Comparison of ENCODE assay signal across 28 cellular contexts in the genomic region with DNA sequence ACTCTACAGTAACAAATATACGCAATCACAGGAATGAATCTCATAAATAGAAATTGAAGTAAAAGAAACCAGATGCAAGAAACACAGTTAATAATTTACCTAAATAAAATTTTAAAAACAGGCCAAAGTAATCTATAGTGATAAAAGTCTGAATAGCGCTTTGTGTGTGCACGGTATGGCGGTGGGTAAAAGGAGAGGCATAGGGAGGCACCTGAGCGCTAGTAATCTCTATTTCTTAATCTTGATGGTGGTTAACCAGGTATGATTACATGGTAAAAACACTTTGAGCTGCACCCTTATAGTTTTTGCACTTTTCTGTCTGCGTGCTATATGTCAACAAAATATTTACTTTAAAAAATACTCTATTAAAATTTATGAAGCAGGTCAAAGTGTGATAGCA.
"Had no signal": no experiment of that assay in that cellular context is flagged by ENCODE, and none has a peak within 500 bp of the region (broad histone marks: within the 10 kb centered on the region; RNA-seq: fewer than 3 reads in every experiment).

No MANE protein-coding gene starts in this region.

- H3K4me3 ChIP-seq: stomach, suprapubic skin, testis, thoracic aorta, thyroid gland, tibial artery, tibial nerve, transverse colon, upper lobe of left lung, upper lobe of right lung, uterus, vagina had no signal

- H3K9me3 Mint-ChIP-seq: stimulated activated naive CD8-positive, alpha-beta T cell treated with anti-CD3 and anti-CD28 coated beads, Interleukin-15, Interleukin-2, amounts not matched to agents 100 ng/mL and 50 ng/mL, for 24 hours; type B pancreatic cell had no signal

- H3K4me1 ChIP-seq: suprapubic skin, testis, thyroid gland, tibial artery, tibial nerve, upper lobe of left lung, upper lobe of right lung, uterus, vagina had no signal

- H3K4me3 Mint-ChIP-seq: stimulated activated effector memory CD8-positive, alpha-beta T cell treated with anti-CD3 and anti-CD28 coated beads, Interleukin-12 subunit alpha, Interleukin-12 subunit beta, amount 100 ng/mL, for 72 hours; stimulated activated memory B cell treated with anti-CD40 and anti-IgM and Interleukin-4, amounts not matched to agents 10 μg/mL and 1 μg/mL and 100 μg/mL, for 72 hours; stimulated activated naive B cell treated with anti-CD40 and anti-IgM and Interleukin-4, amounts not matched to agents 10 μg/mL and 1 μg/mL and 100 μg/mL, for 72 hours; stimulated activated naive CD8-positive, alpha-beta T cell treated with anti-CD3 and anti-CD28 coated beads, Interleukin-15, amount 100 ng/mL, for 72 hours; stimulated activated naive CD8-positive, alpha-beta T cell treated with anti-CD3 and anti-CD28 coated beads, Interleukin-15, Interleukin-2, amounts not matched to agents 100 ng/mL and 50 ng/mL, for 24 hours; type B pancreatic cell had no signal

- H3K36me3 ChIP-seq: stomach, suprapubic skin, thoracic aorta, thyroid gland, tibial artery, tibial nerve, transverse colon, upper lobe of left lung, upper lobe of right lung, uterus, vagina had no signal

- H3K36me3 Mint-ChIP-seq: stimulated activated effector memory CD8-positive, alpha-beta T cell treated with anti-CD3 and anti-CD28 coated beads, Interleukin-12 subunit alpha, Interleukin-12 subunit beta, amount 100 ng/mL, for 72 hours; stimulated activated memory B cell treated with anti-CD40 and anti-IgM and Interleukin-4, amounts not matched to agents 10 μg/mL and 1 μg/mL and 100 μg/mL, for 72 hours; stimulated activated naive B cell treated with anti-CD40 and anti-IgM and Interleukin-4, amounts not matched to agents 10 μg/mL and 1 μg/mL and 100 μg/mL, for 72 hours; type B pancreatic cell had no signal

- H3K27ac Mint-ChIP-seq: stimulated activated effector memory CD8-positive, alpha-beta T cell treated with anti-CD3 and anti-CD28 coated beads, Interleukin-12 subunit alpha, Interleukin-12 subunit beta, amount 100 ng/mL, for 72 hours; stimulated activated memory B cell treated with anti-CD40 and anti-IgM and Interleukin-4, amounts not matched to agents 10 μg/mL and 1 μg/mL and 100 μg/mL, for 72 hours; stimulated activated naive B cell treated with anti-CD40 and anti-IgM and Interleukin-4, amounts not matched to agents 10 μg/mL and 1 μg/mL and 100 μg/mL, for 72 hours; stimulated activated naive CD8-positive, alpha-beta T cell treated with anti-CD3 and anti-CD28 coated beads, Interleukin-15, amount 100 ng/mL, for 72 hours; stimulated activated naive CD8-positive, alpha-beta T cell treated with anti-CD3 and anti-CD28 coated beads, Interleukin-15, Interleukin-2, amounts not matched to agents 100 ng/mL and 50 ng/mL, for 24 hours; type B pancreatic cell had no signal

- H3K27me3 ChIP-seq: stomach, suprapubic skin, testis, thyroid gland, tibial artery, tibial nerve, transverse colon, upper lobe of left lung, upper lobe of right lung, uterus, vagina had no signal

- H3K4me1 Mint-ChIP-seq: stimulated activated memory B cell treated with anti-CD40 and anti-IgM and Interleukin-4, amounts not matched to agents 10 μg/mL and 1 μg/mL and 100 μg/mL, for 72 hours; stimulated activated naive B cell treated with anti-CD40 and anti-IgM and Interleukin-4, amounts not matched to agents 10 μg/mL and 1 μg/mL and 100 μg/mL, for 72 hours had no signal

- H3K27me3 Mint-ChIP-seq: stimulated activated naive B cell treated with anti-CD40 and anti-IgM and Interleukin-4, amounts not matched to agents 10 μg/mL and 1 μg/mL and 100 μg/mL, for 72 hours; stimulated activated naive CD8-positive, alpha-beta T cell treated with anti-CD3 and anti-CD28 coated beads, Interleukin-15, amount 100 ng/mL, for 72 hours; stimulated activated naive CD8-positive, alpha-beta T cell treated with anti-CD3 and anti-CD28 coated beads, Interleukin-15, Interleukin-2, amounts not matched to agents 100 ng/mL and 50 ng/mL, for 24 hours; type B pancreatic cell had no signal

- FAIRE-seq: urothelium cell line had no signal

- ATAC-seq: stimulated activated effector memory CD8-positive, alpha-beta T cell treated with anti-CD3 and anti-CD28 coated beads, Interleukin-12 subunit alpha, Interleukin-12 subunit beta, amount 100 ng/mL, for 72 hours; stimulated activated memory B cell treated with anti-CD40 and anti-IgM and Interleukin-4, amounts not matched to agents 10 μg/mL and 1 μg/mL and 100 μg/mL, for 72 hours; stimulated activated naive B cell treated with anti-CD40 and anti-IgM and Interleukin-4, amounts not matched to agents 10 μg/mL and 1 μg/mL and 100 μg/mL, for 72 hours; stimulated activated naive CD8-positive, alpha-beta T cell treated with anti-CD3 and anti-CD28 coated beads, Interleukin-15, amount 100 ng/mL, for 72 hours; stimulated activated naive CD8-positive, alpha-beta T cell treated with anti-CD3 and anti-CD28 coated beads, Interleukin-15, Interleukin-2, amounts not matched to agents 100 U/mL and 50 U/mL, for 24 hours; upper lobe of right lung had no signal

- H3K9me3 ChIP-seq: stomach, suprapubic skin, testis, thoracic aorta, thyroid gland, tibial artery, tibial nerve, transverse colon, upper lobe of left lung, upper lobe of right lung, uterus, vagina had no signal

- H3K27ac ChIP-seq: stomach, suprapubic skin, testis, thoracic aorta, thyroid gland, tibial artery, tibial nerve, transverse colon, upper lobe of left lung, upper lobe of right lung, uterus, vagina had no signal

- DNase-seq: stimulated activated CD4-positive, alpha-beta T cell treated with anti-CD3 and anti-CD28 coated beads, Interleukin-2, amount 100 ng/mL, for 48 hours; stimulated activated CD4-positive, alpha-beta T cell treated with anti-CD3 and anti-CD28 coated beads, Interleukin-4, amount 100 ng/mL, for 24 hours; stimulated activated CD4-positive, alpha-beta T cell treated with anti-CD3 and anti-CD28 coated beads, Interleukin-4, amount 100 ng/mL, for 4 hours; stimulated activated CD8-positive, alpha-beta memory T cell treated with anti-CD3 and anti-CD28 coated beads, Interleukin-4, amount 100 ng/mL, for 48 hours; stimulated activated naive B cell treated with anti-CD40 and anti-IgM and Interleukin-4, amounts not matched to agents 10 μg/mL and 1 μg/mL and 100 μg/mL, for 72 hours; stimulated activated naive CD4-positive, alpha-beta T cell; stimulated activated naive CD4-positive, alpha-beta T cell treated with Interleukin-2 at 50 U/mL for 16 hours; stimulated activated naive CD8-positive, alpha-beta T cell treated with anti-CD3 and anti-CD28 coated beads, Interleukin-15, amount 100 ng/mL, for 72 hours; stimulated activated naive CD8-positive, alpha-beta T cell treated with anti-CD3 and anti-CD28 coated beads, Interleukin-15, Interleukin-2, amounts not matched to agents 100 U/mL and 50 U/mL, for 24 hours; stomach; substantia nigra; testis; thyroid gland; tibial artery; transverse colon; trophoblast cell; upper lobe of left lung; upper lobe of right lung; uterus had no signal
